In the genomic region with DNA sequence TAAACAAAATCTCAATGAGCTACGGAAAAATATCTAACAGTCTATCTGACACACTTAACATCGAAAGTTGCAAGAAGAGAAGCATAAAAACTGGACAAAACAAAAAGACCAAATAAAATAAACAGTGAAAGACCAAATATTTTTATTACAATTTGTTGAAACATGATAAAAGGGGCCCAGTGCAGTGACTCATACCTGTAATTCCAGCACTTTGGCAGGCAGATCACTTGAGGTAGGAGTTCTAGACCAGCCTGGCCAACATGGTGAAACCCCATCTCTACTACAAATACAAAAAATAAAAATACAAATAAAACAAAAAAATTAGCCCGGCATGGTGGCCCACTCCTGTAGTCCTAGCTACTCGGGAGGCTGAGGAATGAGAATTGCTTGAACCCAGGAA, we compare ENCODE assay signal across 23 cellular contexts.
"Had no signal": no experiment of that assay in that cellular context is flagged by ENCODE, and none has a peak within 500 bp of the region (broad histone marks: within the 10 kb centered on the region; RNA-seq: fewer than 3 reads in every experiment).

No MANE protein-coding gene starts in this region.

- H3K9me3 ChIP-seq: Peyer's patch, SJCRH30 had no signal

- FAIRE-seq: HepG2 had no signal

- H3K27ac ChIP-seq: PC-9, Peyer's patch, SJCRH30 had no signal

- DNase-seq: IMR-90, Karpas-422, KG1, NCI-H1092, NCI-H1436, NCI-H187, NCI-H2029, NCI-H2081 treated with DMSO at 0.1 percent for 48 hours, NCI-H2171, NCI-H226, NCI-H446, NCI-H510A, NCI-H524 treated with DMSO at 0.1 percent for 48 hours, NCI-H69, NCI-H774, PC-9, Peyer's patch, SHP77 treated with DMSO at 0.1 percent for 48 hours, SJCRH30, T-helper 1 cell had no signal

- ATAC-seq: HepG2, Right ventricle myocardium inferior, SK-N-SH treated with all-trans-retinoic acid at 6 μM for 48 hours had no signal

- H3K36me3 ChIP-seq: Peyer's patch, SJCRH30 had no signal

- H3K4me2 ChIP-seq: PC-9 had no signal

- H3K4me1 ChIP-seq: Peyer's patch, SJCRH30 had no signal

- H3K27me3 ChIP-seq: Peyer's patch, SJCRH30 had no signal

- H3K4me3 ChIP-seq: PC-9, Peyer's patch, SJCRH30 had no signal

- H2AFZ ChIP-seq: PC-9 had no signal
